12 cellular contexts compared by ENCODE assay signal in genomic region chr18:34121157-34121807, GRCh38.
DNase-seq lines count a peak whose midpoint lies in the region.
"Had no signal": no experiment of that assay in that cellular context is flagged by ENCODE, and none has a peak within 500 bp of the region (broad histone marks: within the 10 kb centered on the region; RNA-seq: fewer than 3 reads in every experiment).

No MANE protein-coding gene starts in this region.

- no peaks in the 10 kb centered on the region for H3K27me3 Mint-ChIP-seq in activated CD4-positive, alpha-beta T cell treated with anti-CD3 and anti-CD28 coated beads, Interleukin-2, amount 10 ng/mL, durations not matched to agents 7 days and 5 days
- H3K27me3 Mint-ChIP-seq: central memory CD8-positive, alpha-beta T cell had no signal

- no peak overlapping the region for H2BK15ac ChIP-seq in neuronal stem cell (ENCODE audit: low read length)

- no CpG with 5 or more reads among the region's 4 CpGs for WGBS in neuronal stem cell (ENCODE audit: extremely low coverage in 2 of 2, insufficient read length in 2 of 2, insufficient replicate concordance in 1 of 2), 2 donors

- H3K23ac ChIP-seq in neuronal stem cell (ENCODE audit: low read depth, low read length, poor library complexity), result no peak overlapping the region

- H3K9ac ChIP-seq in neuronal stem cell (ENCODE audit: low read depth, low read length, poor library complexity), result no peak overlapping the region

- no peak overlapping the region for H3K27ac Mint-ChIP-seq in activated CD4-positive, alpha-beta T cell treated with anti-CD3 and anti-CD28 coated beads, Interleukin-2, amount 10 ng/mL, durations not matched to agents 7 days and 5 days
- H3K27ac Mint-ChIP-seq: T-helper 1 cell treated with Interleukin-12 subunit alpha and Interleukin-12 subunit beta and Interleukin-4 antibody, amounts not matched to agents 30 μg/mL and 1 μg/mL, for 36 hours had no signal

- H3K9me3 ChIP-seq in neuronal stem cell (replicated peaks in 1 of 2; ENCODE audit: control insufficient read depth in 2 of 2, insufficient read depth in 1 of 2, low read depth in 1 of 2, low read length in 2 of 2), result no peaks in the 10 kb centered on the region
- H3K9me3 ChIP-seq: ovary had no signal

- H3K27ac ChIP-seq in epithelial cell of prostate (peak overlapping the region; percentile 16), neuronal stem cell (replicated peaks; ENCODE audit: low read length) (no peak overlapping the region)
- H3K27ac ChIP-seq: ovary had no signal

- no peak overlapping the region for H3K4me3 ChIP-seq in neuronal stem cell (ENCODE audit: low read length in 2 of 2)
- H3K4me3 ChIP-seq: ovary had no signal

- no peak overlapping the region for H3K18ac ChIP-seq in neuronal stem cell (ENCODE audit: low read length)

- no peaks in the 10 kb centered on the region for H3K79me1 ChIP-seq in neuronal stem cell (ENCODE audit: low read depth, low read length)

- no peak overlapping the region for H2BK12ac ChIP-seq in neuronal stem cell (ENCODE audit: low read length)

- H3K14ac ChIP-seq in neuronal stem cell (ENCODE audit: low read length), result no peak overlapping the region

- H2AFZ ChIP-seq in neuronal stem cell (ENCODE audit: low read length), result peak overlapping the region; percentile 63

- peak; percentile 1 for DNase-seq in ELF-1 (ENCODE audit: low read depth, low spot score)
- DNase-seq in NCI-H510A treated with DMSO at 0.1 percent for 48 hours (lab: John Stamatoyannopoulos, UW), result peak; percentile 89
- peak; percentile 48 for DNase-seq in epithelial cell of prostate (ENCODE audit: low read depth, low spot score)
- no peak for DNase-seq in neuronal stem cell (ENCODE audit: low spot score)
- no peak for DNase-seq in hypothalamus (lab: John Stamatoyannopoulos, UW)
- no peak for DNase-seq in GF-D8 (lab: John Stamatoyannopoulos, UW)
- no peak for DNase-seq in occipital lobe (lab: John Stamatoyannopoulos, UW)
- no peak for DNase-seq in activated CD4-positive, alpha-beta T cell treated with anti-CD3 and anti-CD28 coated beads, Interleukin-2, amount 10 ng/mL, durations not matched to agents 7 days and 5 days
- DNase-seq: NCI-H1694 treated with DMSO at 0.1 percent for 48 hours, ovary had no signal

- no peaks in the 10 kb centered on the region for H3K9me3 Mint-ChIP-seq in activated CD4-positive, alpha-beta T cell treated with anti-CD3 and anti-CD28 coated beads, Interleukin-2, amount 10 ng/mL, durations not matched to agents 7 days and 5 days
- H3K9me3 Mint-ChIP-seq: T-helper 1 cell treated with Interleukin-12 subunit alpha and Interleukin-12 subunit beta and Interleukin-4 antibody, amounts not matched to agents 30 μg/mL and 1 μg/mL, for 36 hours had no signal

- no peak overlapping the region for H2AK5ac ChIP-seq in neuronal stem cell (ENCODE audit: low read depth, low read length)

- no peaks in the 10 kb centered on the region for H3K4me1 Mint-ChIP-seq in activated CD4-positive, alpha-beta T cell treated with anti-CD3 and anti-CD28 coated beads, Interleukin-2, amount 10 ng/mL, durations not matched to agents 7 days and 5 days
- H3K4me1 Mint-ChIP-seq: central memory CD8-positive, alpha-beta T cell had no signal

- no peaks in the 10 kb centered on the region for H3K36me3 Mint-ChIP-seq in activated CD4-positive, alpha-beta T cell treated with anti-CD3 and anti-CD28 coated beads, Interleukin-2, amount 10 ng/mL, durations not matched to agents 7 days and 5 days (ENCODE audit: low read depth)

- peaks cover 2 to 3% of the 10 kb centered on the region in 2 donors for H3K4me1 ChIP-seq in neuronal stem cell (ENCODE audit: control insufficient read depth in 2 of 2, insufficient read depth in 1 of 2, low read depth in 1 of 2, low read length in 2 of 2)

- H2BK120ac ChIP-seq in neuronal stem cell (ENCODE audit: low read depth, low read length), result no peak overlapping the region

- H3K4me3 Mint-ChIP-seq in activated CD4-positive, alpha-beta T cell treated with anti-CD3 and anti-CD28 coated beads, Interleukin-2, amount 10 ng/mL, durations not matched to agents 7 days and 5 days, result no peak overlapping the region
- H3K4me3 Mint-ChIP-seq: central memory CD8-positive, alpha-beta T cell; T-helper 1 cell treated with Interleukin-12 subunit alpha and Interleukin-12 subunit beta and Interleukin-4 antibody, amounts not matched to agents 30 μg/mL and 1 μg/mL, for 36 hours had no signal

- H3K4ac ChIP-seq in neuronal stem cell (ENCODE audit: low read length), result no peak overlapping the region

- POLR2A ChIA-PET in activated CD4-positive, alpha-beta T cell treated with anti-CD3 and anti-CD28 coated beads, Interleukin-2, amount 10 ng/mL, durations not matched to agents 7 days and 5 days (lab: Charles Lee), result no interaction called here

- H4K8ac ChIP-seq in neuronal stem cell (ENCODE audit: low read depth, low read length), result no peak overlapping the region

- H3K36me3 ChIP-seq in neuronal stem cell (replicated peaks in 1 of 2; ENCODE audit: control insufficient read depth in 2 of 2, insufficient read depth in 2 of 2, low read length in 2 of 2), result no peaks in the 10 kb centered on the region
- H3K36me3 ChIP-seq: ovary had no signal

- no peak overlapping the region for H3K4me2 ChIP-seq in neuronal stem cell (ENCODE audit: insufficient read depth, low read length, poor library complexity, severe bottlenecking)

- no peak overlapping the region for H4K91ac ChIP-seq in neuronal stem cell (ENCODE audit: low read depth, low read length, poor library complexity)

- CTCF ChIA-PET in activated CD4-positive, alpha-beta T cell treated with anti-CD3 and anti-CD28 coated beads, Interleukin-2, amount 10 ng/mL, durations not matched to agents 7 days and 5 days (lab: Charles Lee), result no interaction called here

- H2BK5ac ChIP-seq in neuronal stem cell (ENCODE audit: low read length), result no peak overlapping the region

- H3K27me3 ChIP-seq in neuronal stem cell (ENCODE audit: control insufficient read depth in 3 of 3, insufficient read depth in 3 of 3, low read depth in 1 of 3, low read length in 3 of 3), result peaks cover 0 to 18% (median 0%) of the 10 kb centered on the region in 3 experiments
- H3K27me3 ChIP-seq: ovary had no signal

Comparison
In these comparisons a context has a peak if more than half of its experiments do, and no peak if none do; other contexts are left out.
1. DNase-seq: peak in ELF-1 (single experiment), NCI-H510A treated with DMSO at 0.1 percent for 48 hours (single experiment) and epithelial cell of prostate (single experiment); none in neuronal stem cell (single experiment), hypothalamus (0 of 51), GF-D8 (single experiment), occipital lobe (single experiment) and activated CD4-positive, alpha-beta T cell treated with anti-CD3 and anti-CD28 coated beads, Interleukin-2, amount 10 ng/mL, durations not matched to agents 7 days and 5 days (single experiment).